20 cellular contexts compared by ENCODE assay signal in genomic region chr14:33567736-33568124, GRCh38.
DNase-seq lines count a peak whose midpoint lies in the region; ATAC-seq, FAIRE-seq and TF ChIP-seq lines count a peak whose summit lies in the region.
"Had no signal": no experiment of that assay in that cellular context is flagged by ENCODE, and none has a peak within 500 bp of the region (broad histone marks: within the 10 kb centered on the region; RNA-seq: fewer than 3 reads in every experiment).

No MANE protein-coding gene starts in this region.

- H3K9me3 ChIP-seq in mesenchymal stem cell (ENCODE audit: control insufficient read depth, low read length): no peaks in the 10 kb centered on the region
- H3K9me3 ChIP-seq: A549, BLaER1, Caco-2, spleen, upper lobe of right lung had no signal

- no peak for TF ChIP-seq CTCF in bronchial epithelial cell (IDR thresholded peaks at IDR 0.05; ENCODE audit: insufficient read depth, low read length, severe bottlenecking)

- no peak overlapping the region for H3K18ac ChIP-seq in mesenchymal stem cell (ENCODE audit: low read depth in 1 of 2, low read length in 2 of 2)

- peaks cover 2% of the 10 kb centered on the region for H3K4me1 ChIP-seq in mesenchymal stem cell (ENCODE audit: control insufficient read depth, insufficient read depth, low read depth, low read length)
- H3K4me1 ChIP-seq: A549, BLaER1, upper lobe of right lung had no signal

- no peak overlapping the region for H3K23ac ChIP-seq in mesenchymal stem cell (ENCODE audit: low read length in 2 of 2)

- no peak overlapping the region for H3K4ac ChIP-seq in mesenchymal stem cell (ENCODE audit: low read depth in 1 of 2, low read length in 2 of 2)

- H3K4me3 ChIP-seq in bronchial epithelial cell (ENCODE audit: low read depth, low read length) (no peak overlapping the region), mesenchymal stem cell (ENCODE audit: insufficient read depth in 1 of 2, low read depth in 1 of 2, low read length in 2 of 2) (no peak overlapping the region)
- H3K4me3 ChIP-seq: A549, BLaER1, spleen, upper lobe of right lung had no signal

- no peak overlapping the region for H3K4me2 ChIP-seq in mesenchymal stem cell (ENCODE audit: low read length, poor library complexity, severe bottlenecking)
- H3K4me2 ChIP-seq: A549, BLaER1 had no signal

- H2AFZ ChIP-seq in mesenchymal stem cell (ENCODE audit: low read depth, low read length): no peak overlapping the region

- no peak overlapping the region for H2AK5ac ChIP-seq in mesenchymal stem cell (ENCODE audit: low read length, severe bottlenecking)

- H3K9ac ChIP-seq in mesenchymal stem cell (ENCODE audit: low read length): no peak overlapping the region
- H3K9ac ChIP-seq: BLaER1 had no signal

- H3K36me3 ChIP-seq in bronchial epithelial cell (ENCODE audit: control insufficient read depth, insufficient read depth, low read length): no peaks in the 10 kb centered on the region
- no peaks in the 10 kb centered on the region for H3K36me3 ChIP-seq in mesenchymal stem cell (ENCODE audit: control insufficient read depth in 1 of 2, insufficient read depth in 2 of 2, low read depth in 1 of 2, low read length in 2 of 2)
- H3K36me3 ChIP-seq: BLaER1, spleen, upper lobe of right lung had no signal

- H3K27me3 ChIP-seq in bronchial epithelial cell (ENCODE audit: control insufficient read depth, insufficient read depth, low read length) (no peaks in the 10 kb centered on the region), mesenchymal stem cell (ENCODE audit: control insufficient read depth in 1 of 2, insufficient read depth in 1 of 2, low read length in 2 of 2) (no peaks in the 10 kb centered on the region)
- H3K27me3 ChIP-seq: BLaER1, spleen, upper lobe of right lung had no signal

- no peaks in the 10 kb centered on the region for H3K79me1 ChIP-seq in mesenchymal stem cell (replicated peaks; ENCODE audit: low read length, poor library complexity, severe bottlenecking)

- H3K27ac ChIP-seq in mesenchymal stem cell (ENCODE audit: low read length, poor library complexity, severe bottlenecking): no peak overlapping the region
- H3K27ac ChIP-seq: A549, BLaER1, spleen, upper lobe of right lung had no signal

- no CpG with 5 or more reads among the region's 4 CpGs for WGBS in mesenchymal stem cell

- no peak overlapping the region for H4K8ac ChIP-seq in mesenchymal stem cell (ENCODE audit: low read length)

- ATAC-seq in GM19397 (IDR thresholded peaks at IDR 0.05; ENCODE audit: unreplicated experiment) (no peak), GM21423 (IDR thresholded peaks at IDR 0.05; ENCODE audit: unreplicated experiment) (no peak)
- ATAC-seq: A549, T-cell, upper lobe of right lung had no signal

- FAIRE-seq in bronchial epithelial cell (lab: Jason Lieb, UNC): no peak

- H4K91ac ChIP-seq in mesenchymal stem cell (ENCODE audit: low read length): no peak overlapping the region

- no peak overlapping the region for H3K14ac ChIP-seq in mesenchymal stem cell (ENCODE audit: low read length in 2 of 2)

- no peak overlapping the region for H2BK120ac ChIP-seq in mesenchymal stem cell (ENCODE audit: low read depth, low read length)

- H2BK12ac ChIP-seq in mesenchymal stem cell (ENCODE audit: low read length in 2 of 2): no peak overlapping the region

- DNase-seq in Daoy (ENCODE audit: low read depth) (peak; percentile 62), RPMI7951 (ENCODE audit: low read depth) (peak; percentile 21), bronchial epithelial cell (ENCODE audit: low read depth) (peak; percentile 42), mesenchymal stem cell (peak; percentile 50), SW480 (ENCODE audit: low spot score) (no peak), putamen (ENCODE audit: low spot score) (no peak)
- DNase-seq: activated CD4-positive, alpha-beta T cell treated with anti-CD3 and anti-CD28 coated beads for 48 hours; effector memory CD4-positive, alpha-beta T cell; HFFc6; NCI-H524 treated with DMSO at 0.1 percent for 48 hours; posterior cingulate gyrus; Right ventricle myocardium superior; spleen; T-cell; upper lobe of right lung had no signal

- no peak overlapping the region for H2BK15ac ChIP-seq in mesenchymal stem cell (ENCODE audit: low read depth, poor library complexity, severe bottlenecking)

- no peak overlapping the region for H2BK5ac ChIP-seq in mesenchymal stem cell (ENCODE audit: low read depth, low read length, poor library complexity, severe bottlenecking)

Comparison
In these comparisons a context has a peak if more than half of its experiments do, and no peak if none do; other contexts are left out.
1. DNase-seq: peak in Daoy (single experiment), RPMI7951 (single experiment), bronchial epithelial cell (single experiment) and mesenchymal stem cell (single experiment); none in SW480 (single experiment) and putamen (single experiment).